ENCODE assay signal across 11 cellular contexts in genomic region chr3:196135693-196136639, GRCh38. TPM values are rescaled to one million over a fixed set of nuclear protein-coding genes. Genes with fewer than 3 reads are reported as not detected.
A peak's percentile ranks its signal among the peaks of the same experiment; 100 is the strongest.
DNase-seq lines count a peak whose midpoint lies in the region; ATAC-seq and TF ChIP-seq lines count a peak whose summit lies in the region.
"Had no signal": no experiment of that assay in that cellular context is flagged by ENCODE, and none has a peak within 500 bp of the region (broad histone marks: within the 10 kb centered on the region; RNA-seq: fewer than 3 reads in every experiment).

No MANE protein-coding gene starts in this region.

- H3K27me3 ChIP-seq in lower lobe of right lung (ENCODE audit: low read depth) (no peaks in the 10 kb centered on the region), uterus (no peaks in the 10 kb centered on the region)
- H3K27me3 ChIP-seq: adrenal gland had no signal

- H3K36me3 Mint-ChIP-seq in activated naive CD8-positive, alpha-beta T cell treated with anti-CD3 and anti-CD28 coated beads, Interleukin-2, amount 10 ng/mL, durations not matched to agents 7 days and 5 days = no peaks in the 10 kb centered on the region
- H3K36me3 Mint-ChIP-seq in activated naive CD8-positive, alpha-beta T cell treated with anti-CD3 and anti-CD28 coated beads, Interleukin-2, amount 50 U/mL, for 24 hours (ENCODE audit: low read depth) = no peaks in the 10 kb centered on the region
- no peaks in the 10 kb centered on the region for H3K36me3 Mint-ChIP-seq in central memory CD8-positive, alpha-beta T cell (ENCODE audit: insufficient read depth)

- H3K36me3 ChIP-seq in lower lobe of right lung (no peaks in the 10 kb centered on the region), uterus (no peaks in the 10 kb centered on the region)
- H3K36me3 ChIP-seq: adrenal gland had no signal

- H3K4me1 ChIP-seq in lower lobe of right lung = peaks cover 4% of the 10 kb centered on the region
- H3K4me1 ChIP-seq in uterus = peaks cover 0 to 4% of the 10 kb centered on the region in 2 donors
- H3K4me1 ChIP-seq: adrenal gland had no signal

- no peak for TF ChIP-seq POLR2A in uterus (IDR thresholded peaks at IDR 0.05)

- TF ChIP-seq CTCF in lower lobe of right lung (IDR thresholded peaks at IDR 0.05) (no peak), uterus (IDR thresholded peaks at IDR 0.05) (no peak)

- no peaks in the 10 kb centered on the region for H3K27me3 Mint-ChIP-seq in activated naive CD8-positive, alpha-beta T cell treated with anti-CD3 and anti-CD28 coated beads, Interleukin-2, amount 10 ng/mL, durations not matched to agents 7 days and 5 days
- H3K27me3 Mint-ChIP-seq in activated naive CD8-positive, alpha-beta T cell treated with anti-CD3 and anti-CD28 coated beads, Interleukin-2, amount 50 U/mL, for 24 hours = no peaks in the 10 kb centered on the region
- no peaks in the 10 kb centered on the region for H3K27me3 Mint-ChIP-seq in central memory CD8-positive, alpha-beta T cell

- intact Hi-C loops in lower lobe of right lung (cut with DNase I) (no loop called here), uterus (cut with DNase I; ENCODE audit: low total_unique reads) (no loop called here)

- H3K4me1 Mint-ChIP-seq in activated naive CD8-positive, alpha-beta T cell treated with anti-CD3 and anti-CD28 coated beads, Interleukin-2, amount 10 ng/mL, durations not matched to agents 7 days and 5 days = peaks cover 5% of the 10 kb centered on the region
- peaks cover 12% of the 10 kb centered on the region for H3K4me1 Mint-ChIP-seq in activated naive CD8-positive, alpha-beta T cell treated with anti-CD3 and anti-CD28 coated beads, Interleukin-2, amount 50 U/mL, for 24 hours
- no peaks in the 10 kb centered on the region for H3K4me1 Mint-ChIP-seq in central memory CD8-positive, alpha-beta T cell

- H3K4me3 Mint-ChIP-seq in activated naive CD8-positive, alpha-beta T cell treated with anti-CD3 and anti-CD28 coated beads, Interleukin-2, amount 10 ng/mL, durations not matched to agents 7 days and 5 days = no peak overlapping the region
- H3K4me3 Mint-ChIP-seq in activated naive CD8-positive, alpha-beta T cell treated with anti-CD3 and anti-CD28 coated beads, Interleukin-2, amount 50 U/mL, for 24 hours = no peak overlapping the region
- H3K4me3 Mint-ChIP-seq in central memory CD8-positive, alpha-beta T cell = no peak overlapping the region

- POLR2A ChIA-PET in activated naive CD8-positive, alpha-beta T cell treated with anti-CD3 and anti-CD28 coated beads, Interleukin-2, amount 10 ng/mL, durations not matched to agents 7 days and 5 days (lab: Charles Lee) = interaction anchor here (2.0 kb wide), 1 partner anchor 8 kb away, joined by 7 read pairs; no protein-coding TSS in a partner anchor

- no peak for DNase-seq in activated naive CD8-positive, alpha-beta T cell treated with anti-CD3 and anti-CD28 coated beads, Interleukin-2, amount 10 ng/mL, durations not matched to agents 7 days and 5 days
- no peak for DNase-seq in activated naive CD8-positive, alpha-beta T cell treated with anti-CD3 and anti-CD28 coated beads, Interleukin-2, amount 50 U/mL, for 24 hours
- no peak for DNase-seq in central memory CD8-positive, alpha-beta T cell (ENCODE audit: low spot score in 2 of 2)
- DNase-seq in lower lobe of right lung = peak; percentile 75
- no peak for DNase-seq in uterus
- DNase-seq in activated CD4-positive, alpha-beta T cell treated with anti-CD3 and anti-CD28 coated beads for 1 hour = no peak
- DNase-seq: activated CD4-positive, alpha-beta T cell treated with anti-CD3 and anti-CD28 coated beads for 48 hours; adrenal gland; NCI-H2029 had no signal

- peak overlapping the region; percentile 2 for H3K27ac Mint-ChIP-seq in activated naive CD8-positive, alpha-beta T cell treated with anti-CD3 and anti-CD28 coated beads, Interleukin-2, amount 10 ng/mL, durations not matched to agents 7 days and 5 days
- no peak overlapping the region for H3K27ac Mint-ChIP-seq in activated naive CD8-positive, alpha-beta T cell treated with anti-CD3 and anti-CD28 coated beads, Interleukin-2, amount 50 U/mL, for 24 hours
- H3K27ac Mint-ChIP-seq in central memory CD8-positive, alpha-beta T cell (ENCODE audit: low read depth) = peak overlapping the region; percentile 25

- H3K27ac ChIP-seq in lower lobe of right lung (peak overlapping the region; percentile 81), uterus (peak overlapping the region; percentile 72 to 85)
- H3K27ac ChIP-seq: adrenal gland had no signal

- no peaks in the 10 kb centered on the region for H3K9me3 ChIP-seq in lower lobe of right lung
- H3K9me3 ChIP-seq in uterus = no peaks in the 10 kb centered on the region
- H3K9me3 ChIP-seq: adrenal gland had no signal

- H3K4me3 ChIP-seq in lower lobe of right lung (no peak overlapping the region), uterus (no peak overlapping the region)
- H3K4me3 ChIP-seq: adrenal gland had no signal

- no peak for ATAC-seq in activated naive CD8-positive, alpha-beta T cell treated with anti-CD3 and anti-CD28 coated beads, Interleukin-2, amount 10 ng/mL, durations not matched to agents 7 days and 5 days (ENCODE audit: low read depth)
- no peak for ATAC-seq in activated naive CD8-positive, alpha-beta T cell treated with anti-CD3 and anti-CD28 coated beads, Interleukin-2, amount 50 U/mL, for 24 hours
- no peak for ATAC-seq in central memory CD8-positive, alpha-beta T cell (replicated peaks; ENCODE audit: extremely low read depth, poor library complexity, severe bottlenecking)
- peak; percentile 96 for ATAC-seq in lower lobe of right lung
- no peak for ATAC-seq in HG03521 (IDR thresholded peaks at IDR 0.05; ENCODE audit: unreplicated experiment)
- ATAC-seq in HG03139 (IDR thresholded peaks at IDR 0.05; ENCODE audit: unreplicated experiment) = no peak

- no peaks in the 10 kb centered on the region for H3K9me3 Mint-ChIP-seq in activated naive CD8-positive, alpha-beta T cell treated with anti-CD3 and anti-CD28 coated beads, Interleukin-2, amount 10 ng/mL, durations not matched to agents 7 days and 5 days
- H3K9me3 Mint-ChIP-seq in activated naive CD8-positive, alpha-beta T cell treated with anti-CD3 and anti-CD28 coated beads, Interleukin-2, amount 50 U/mL, for 24 hours = no peaks in the 10 kb centered on the region
- no peaks in the 10 kb centered on the region for H3K9me3 Mint-ChIP-seq in central memory CD8-positive, alpha-beta T cell

RNA-seq across cellular contexts. Expression of gene TFRC, which starts 54.1 kb away (rescaled TPM):
- total RNA-seq in activated naive CD8-positive, alpha-beta T cell treated with anti-CD3 and anti-CD28 coated beads, Interleukin-2, amount 10 ng/mL, durations not matched to agents 7 days and 5 days = 100 to 1,000 TPM; 168 to 171 TPM
- 478 TPM for total RNA-seq in lower lobe of right lung
- total RNA-seq in uterus = 10 to 100 TPM; 29.5 to 87.7 (median 44.6) TPM

Comparison
In these comparisons a context has a peak if more than half of its experiments do, and no peak if none do; other contexts are left out.
1. ATAC-seq: peak in lower lobe of right lung (2 of 2); none in activated naive CD8-positive, alpha-beta T cell treated with anti-CD3 and anti-CD28 coated beads, Interleukin-2, amount 10 ng/mL, durations not matched to agents 7 days and 5 days (single experiment), activated naive CD8-positive, alpha-beta T cell treated with anti-CD3 and anti-CD28 coated beads, Interleukin-2, amount 50 U/mL, for 24 hours (single experiment), central memory CD8-positive, alpha-beta T cell (single experiment), HG03521 (single experiment) and HG03139 (single experiment).